17 cellular contexts compared by ENCODE assay signal in genomic region chr2:202442882-202443281, GRCh38.
DNase-seq lines count a peak whose midpoint lies in the region; ATAC-seq, FAIRE-seq and TF ChIP-seq lines count a peak whose summit lies in the region.
"Had no signal": no experiment of that assay in that cellular context is flagged by ENCODE, and none has a peak within 500 bp of the region (broad histone marks: within the 10 kb centered on the region; RNA-seq: fewer than 3 reads in every experiment).

No MANE protein-coding gene starts in this region.

- no peak for TF ChIP-seq CTCF in astrocyte (IDR thresholded peaks at IDR 0.05; ENCODE audit: insufficient read depth, low read depth, low read length)
- TF ChIP-seq CTCF in glutamatergic neuron (IDR thresholded peaks at IDR 0.05; ENCODE audit: partially characterized antibody, unreplicated experiment) = no peak
- TF ChIP-seq CTCF in Calu3 (IDR thresholded peaks at IDR 0.05; ENCODE audit: unreplicated experiment) = no peak

- H3K4me1 Mint-ChIP-seq in astrocyte (ENCODE audit: low read depth, unreplicated experiment) = peaks cover 4% of the 10 kb centered on the region
- peaks cover 14% of the 10 kb centered on the region for H3K4me1 Mint-ChIP-seq in glutamatergic neuron (ENCODE audit: low read depth, unreplicated experiment)
- H3K4me1 Mint-ChIP-seq in CD8-positive, alpha-beta memory T cell = peaks cover 3 to 8% (median 7%) of the 10 kb centered on the region in 3 donors
- peaks cover 5% of the 10 kb centered on the region for H3K4me1 Mint-ChIP-seq in T-helper 2 cell treated with Interferon-gamma antibody and Interleukin-4, amounts not matched to agents 5 μg/mL and 100 μg/mL, for 36 hours (ENCODE audit: low read depth)
- H3K4me1 Mint-ChIP-seq in Calu3 (ENCODE audit: low read depth, unreplicated experiment) = no peaks in the 10 kb centered on the region

- no peaks in the 10 kb centered on the region for H3K9me3 ChIP-seq in astrocyte (ENCODE audit: insufficient read depth, low read depth, low read length)
- H3K9me3 ChIP-seq in CD8-positive, alpha-beta memory T cell (ENCODE audit: low read length) = no peaks in the 10 kb centered on the region

- H3K4me3 Mint-ChIP-seq in astrocyte (ENCODE audit: unreplicated experiment) = no peak overlapping the region
- no peak overlapping the region for H3K4me3 Mint-ChIP-seq in glutamatergic neuron (ENCODE audit: unreplicated experiment)
- H3K4me3 Mint-ChIP-seq in CD8-positive, alpha-beta memory T cell = no peak overlapping the region
- no peak overlapping the region for H3K4me3 Mint-ChIP-seq in T-helper 2 cell treated with Interferon-gamma antibody and Interleukin-4, amounts not matched to agents 5 μg/mL and 100 μg/mL, for 36 hours
- no peak overlapping the region for H3K4me3 Mint-ChIP-seq in Calu3 (ENCODE audit: low read depth, unreplicated experiment)

- H3K36me3 Mint-ChIP-seq in astrocyte (ENCODE audit: low read depth, unreplicated experiment) (peaks cover 10% of the 10 kb centered on the region), glutamatergic neuron (ENCODE audit: unreplicated experiment) (peaks cover 4% of the 10 kb centered on the region), Calu3 (ENCODE audit: insufficient read depth, unreplicated experiment) (peaks cover 8% of the 10 kb centered on the region)
- peaks cover 0 to 4% (median 0%) of the 10 kb centered on the region in 3 donors for H3K36me3 Mint-ChIP-seq in CD8-positive, alpha-beta memory T cell
- no peaks in the 10 kb centered on the region for H3K36me3 Mint-ChIP-seq in T-helper 2 cell treated with Interferon-gamma antibody and Interleukin-4, amounts not matched to agents 5 μg/mL and 100 μg/mL, for 36 hours (ENCODE audit: low read depth)

- intact Hi-C loops in Calu3 (cut with micrococcal nuclease; ENCODE audit: unreplicated experiment) = no loop called here

- H3K27ac Mint-ChIP-seq in astrocyte (ENCODE audit: unreplicated experiment) = no peak overlapping the region
- H3K27ac Mint-ChIP-seq in glutamatergic neuron (ENCODE audit: unreplicated experiment) = peak overlapping the region; percentile 67
- no peak overlapping the region for H3K27ac Mint-ChIP-seq in CD8-positive, alpha-beta memory T cell
- H3K27ac Mint-ChIP-seq in T-helper 2 cell treated with Interferon-gamma antibody and Interleukin-4, amounts not matched to agents 5 μg/mL and 100 μg/mL, for 36 hours = no peak overlapping the region
- no peak overlapping the region for H3K27ac Mint-ChIP-seq in Calu3 (ENCODE audit: unreplicated experiment)

- H3K4me3 ChIP-seq in astrocyte (ENCODE audit: insufficient read depth, low read depth, low read length) = no peak overlapping the region
- H3K4me3 ChIP-seq in CD8-positive, alpha-beta memory T cell (ENCODE audit: low read length) = no peak overlapping the region

- no peak overlapping the region for H2AFZ ChIP-seq in astrocyte (ENCODE audit: low read depth, low read length)

- H3K27me3 Mint-ChIP-seq in astrocyte (ENCODE audit: low read depth, unreplicated experiment) (no peaks in the 10 kb centered on the region), glutamatergic neuron (ENCODE audit: unreplicated experiment) (peaks cover 2% of the 10 kb centered on the region), Calu3 (ENCODE audit: unreplicated experiment) (no peaks in the 10 kb centered on the region)
- no peaks in the 10 kb centered on the region for H3K27me3 Mint-ChIP-seq in CD8-positive, alpha-beta memory T cell
- no peaks in the 10 kb centered on the region for H3K27me3 Mint-ChIP-seq in T-helper 2 cell treated with Interferon-gamma antibody and Interleukin-4, amounts not matched to agents 5 μg/mL and 100 μg/mL, for 36 hours (ENCODE audit: low read depth)

- H4K20me1 ChIP-seq in astrocyte (ENCODE audit: insufficient read depth, low read length) = peaks cover 50% of the 10 kb centered on the region

- H3K9me3 Mint-ChIP-seq in astrocyte (ENCODE audit: unreplicated experiment) = peaks cover 2% of the 10 kb centered on the region
- peaks cover 8% of the 10 kb centered on the region for H3K9me3 Mint-ChIP-seq in glutamatergic neuron (ENCODE audit: unreplicated experiment)
- H3K9me3 Mint-ChIP-seq in CD8-positive, alpha-beta memory T cell = no peaks in the 10 kb centered on the region
- H3K9me3 Mint-ChIP-seq in T-helper 2 cell treated with Interferon-gamma antibody and Interleukin-4, amounts not matched to agents 5 μg/mL and 100 μg/mL, for 36 hours = no peaks in the 10 kb centered on the region
- H3K9me3 Mint-ChIP-seq in Calu3 (ENCODE audit: low read depth, unreplicated experiment) = no peaks in the 10 kb centered on the region

- no peaks in the 10 kb centered on the region for H3K27me3 ChIP-seq in astrocyte (ENCODE audit: insufficient read depth, low read length)
- no peaks in the 10 kb centered on the region for H3K27me3 ChIP-seq in CD8-positive, alpha-beta memory T cell (ENCODE audit: insufficient read depth, low read length, poor library complexity, severe bottlenecking)

- CTCF ChIA-PET in CD8-positive, alpha-beta memory T cell (lab: Charles Lee) = no interaction called here
- CTCF ChIA-PET in Calu3 (lab: Charles Lee) = interaction anchor here (0.5 kb wide), 1 partner anchor 225 kb away, joined by 5 read pairs; no protein-coding TSS in a partner anchor

- no TSS peak for BruUV-seq in Calu3 (replicated peaks; lab: Mats Ljungman, UMichigan)

- FAIRE-seq in astrocyte (lab: Jason Lieb, UNC) = no peak
- FAIRE-seq: A204.1 had no signal

- no peak overlapping the region for H3K4me2 ChIP-seq in astrocyte (ENCODE audit: low read length)

- DNase-seq in CMK (ENCODE audit: low read depth) (peak; percentile 76), NCI-H82 treated with DMSO at 0.1 percent for 48 hours (lab: John Stamatoyannopoulos, UW; ENCODE audit: unreplicated experiment) (peak; percentile 50), astrocyte (ENCODE audit: low read depth) (peak; percentile 37), glutamatergic neuron (no peak), Calu3 (no peak)
- no peak for DNase-seq in CD8-positive, alpha-beta memory T cell
- DNase-seq in T-helper 2 cell treated with Interferon-gamma antibody and Interleukin-4, amounts not matched to agents 5 μg/mL and 100 μg/mL, for 36 hours (ENCODE audit: low spot score) = no peak
- DNase-seq: DND-41, GDM1, Karpas-422, NCI-H1105 treated with DMSO at 0.1 percent for 48 hours, NCI-H187 treated with DMSO at 0.1 percent for 48 hours, NCI-H2171, NCI-H446 treated with DMSO at 0.1 percent for 48 hours, NCI-H774 had no signal

- ATAC-seq in HG03280 (IDR thresholded peaks at IDR 0.05; ENCODE audit: unreplicated experiment) = no peak

- no peaks in the 10 kb centered on the region for H3K4me1 ChIP-seq in astrocyte (ENCODE audit: insufficient read depth, low read length)
- H3K4me1 ChIP-seq in CD8-positive, alpha-beta memory T cell (ENCODE audit: insufficient read depth, low read length) = no peaks in the 10 kb centered on the region

- POLR2A ChIA-PET in CD8-positive, alpha-beta memory T cell (lab: Charles Lee) = no interaction called here

- no peak overlapping the region for H3K27ac ChIP-seq in astrocyte (ENCODE audit: low read depth, low read length)
- H3K27ac ChIP-seq in CD8-positive, alpha-beta memory T cell (ENCODE audit: low read depth, low read length) = no peak overlapping the region

- peaks cover 83% of the 10 kb centered on the region for H3K79me2 ChIP-seq in astrocyte (ENCODE audit: insufficient read depth, low read length)

- no peak overlapping the region for H3K9ac ChIP-seq in astrocyte (ENCODE audit: low read length)

- H3K36me3 ChIP-seq in astrocyte (ENCODE audit: insufficient read depth, low read length) = peaks cover 2% of the 10 kb centered on the region
- H3K36me3 ChIP-seq in CD8-positive, alpha-beta memory T cell (ENCODE audit: insufficient read depth, low read length) = no peaks in the 10 kb centered on the region

Comparison
In these comparisons a context has a peak if more than half of its experiments do, and no peak if none do; other contexts are left out.
1. DNase-seq: peak in CMK (single experiment), NCI-H82 treated with DMSO at 0.1 percent for 48 hours (single experiment) and astrocyte (single experiment); none in glutamatergic neuron (single experiment), CD8-positive, alpha-beta memory T cell (0 of 5), T-helper 2 cell treated with Interferon-gamma antibody and Interleukin-4, amounts not matched to agents 5 μg/mL and 100 μg/mL, for 36 hours (single experiment) and Calu3 (single experiment).